25 cellular contexts compared by ENCODE assay signal in the genomic region with DNA sequence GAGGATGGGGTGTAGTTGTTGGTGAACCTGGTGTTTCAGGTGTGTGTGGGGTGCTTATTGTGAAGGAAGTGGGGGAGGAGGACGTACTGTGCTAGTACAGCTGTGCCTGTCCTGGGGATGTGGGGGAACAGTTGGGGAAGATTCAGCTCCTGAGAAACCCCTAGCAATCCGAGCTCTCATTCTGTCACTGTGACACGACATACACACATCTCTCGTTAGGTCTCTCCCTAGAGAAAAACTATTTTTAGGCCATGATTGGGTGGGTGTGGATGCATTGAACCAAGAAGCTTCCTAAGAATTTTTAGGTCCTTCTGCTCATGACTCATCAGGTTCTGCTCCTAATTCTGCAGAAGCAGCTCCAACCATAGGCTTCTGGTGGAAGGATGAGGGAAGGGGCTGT. TPM values are rescaled to one million over a fixed set of nuclear protein-coding genes. Genes with fewer than 3 reads are reported as not detected.
DNase-seq lines count a peak whose midpoint lies in the region; FAIRE-seq and TF ChIP-seq lines count a peak whose summit lies in the region.
"Had no signal": no experiment of that assay in that cellular context is flagged by ENCODE, and none has a peak within 500 bp of the region (broad histone marks: within the 10 kb centered on the region; RNA-seq: fewer than 3 reads in every experiment).

No MANE protein-coding gene starts in this region.

- no peaks in the 10 kb centered on the region; a peak in 1 of 22 replicates for H3K36me3 ChIP-seq in BLaER1 treated with 17β-estradiol and CSF1 and Interleukin-3, amounts not matched to agents 10 nM and 100 nM
- H3K36me3 ChIP-seq in bronchial epithelial cell (ENCODE audit: control insufficient read depth, insufficient read depth, low read length): no peaks in the 10 kb centered on the region
- no peaks in the 10 kb centered on the region for H3K36me3 ChIP-seq in brain microvascular endothelial cell (replicated peaks)
- H3K36me3 ChIP-seq: MG63 had no signal

- H3K4me2 ChIP-seq in BLaER1 treated with 17β-estradiol and CSF1 and Interleukin-3, amounts not matched to agents 10 nM and 100 nM: peak overlapping the region; percentile 30 to 67 (median 62)
- H3K4me2 ChIP-seq: PC-9, SK-N-SH had no signal

- H3K36me3 Mint-ChIP-seq in osteocyte (ENCODE audit: unreplicated experiment): no peaks in the 10 kb centered on the region
- H3K36me3 Mint-ChIP-seq: CD14-positive monocyte had no signal

- no peaks in the 10 kb centered on the region for H4K20me1 ChIP-seq in BLaER1 treated with 17β-estradiol and CSF1 and Interleukin-3, amounts not matched to agents 10 nM and 100 nM

- H3K27ac ChIP-seq in BLaER1 treated with 17β-estradiol and CSF1 and Interleukin-3, amounts not matched to agents 10 nM and 100 nM: no peak overlapping the region; a peak in 1 of 22 replicates
- no peak overlapping the region for H3K27ac ChIP-seq in brain microvascular endothelial cell
- H3K27ac ChIP-seq: HL-60, PC-9 had no signal

- H3K27me3 ChIP-seq in BLaER1 treated with 17β-estradiol and CSF1 and Interleukin-3, amounts not matched to agents 10 nM and 100 nM: no peaks in the 10 kb centered on the region
- peaks cover 2% of the 10 kb centered on the region for H3K27me3 ChIP-seq in bronchial epithelial cell (ENCODE audit: control insufficient read depth, insufficient read depth, low read length)
- no peaks in the 10 kb centered on the region for H3K27me3 ChIP-seq in brain microvascular endothelial cell (replicated peaks)
- H3K27me3 ChIP-seq: MG63 had no signal

- H3K27me3 Mint-ChIP-seq in osteocyte (ENCODE audit: unreplicated experiment): peaks cover 35% of the 10 kb centered on the region

- no peak overlapping the region for H3K9ac ChIP-seq in BLaER1 treated with 17β-estradiol and CSF1 and Interleukin-3, amounts not matched to agents 10 nM and 100 nM
- H3K9ac ChIP-seq: SK-N-SH had no signal

- FAIRE-seq in bronchial epithelial cell (lab: Jason Lieb, UNC): peak; percentile 55
- FAIRE-seq: D721Med, HepG2, K562 had no signal

- no peak for DNase-seq in bronchial epithelial cell (ENCODE audit: low read depth)
- peak; percentile 35 for DNase-seq in hepatic stellate cell (ENCODE audit: low spot score)
- DNase-seq in osteocyte (ENCODE audit: extremely low spot score, unreplicated experiment): peak; percentile 25
- no peak for DNase-seq in GM19240 (ENCODE audit: insufficient read length, low spot score)
- DNase-seq in DMS53 (lab: John Stamatoyannopoulos, UW): no peak
- no peak for DNase-seq in NCI-H128 (lab: John Stamatoyannopoulos, UW; ENCODE audit: unreplicated experiment)
- no peak for DNase-seq in brain microvascular endothelial cell
- DNase-seq: AML-193, HCEC 1CT, MG63, NCI-H1417 treated with DMSO at 0.1 percent for 48 hours, NCI-H187, NCI-H446, NCI-H526, PC-9, RPMI8226, SHP77 treated with DMSO at 0.1 percent for 48 hours, SK-N-SH had no signal

- in situ Hi-C loops in brain microvascular endothelial cell (cut with HindIII; ENCODE audit: low pct_ligation_motif_present, low sequenced_read_pairs): no loop called here

- peaks cover 15 to 23% (median 21%) of the 10 kb centered on the region in 10 experiments for H3K4me1 ChIP-seq in BLaER1 treated with 17β-estradiol and CSF1 and Interleukin-3, amounts not matched to agents 10 nM and 100 nM

- H3K4me1 Mint-ChIP-seq in osteocyte (ENCODE audit: unreplicated experiment): peaks cover 2% of the 10 kb centered on the region
- H3K4me1 Mint-ChIP-seq: CD14-positive monocyte had no signal

- TF ChIP-seq CTCF in bronchial epithelial cell (IDR thresholded peaks at IDR 0.05; ENCODE audit: insufficient read depth, low read length, severe bottlenecking) (no peak), osteocyte (IDR thresholded peaks at IDR 0.05) (no peak), brain microvascular endothelial cell (IDR thresholded peaks at IDR 0.05; ENCODE audit: low read depth, low read length, missing control alignments) (no peak)

- no peak overlapping the region for H3K27ac Mint-ChIP-seq in osteocyte (ENCODE audit: unreplicated experiment)
- H3K27ac Mint-ChIP-seq: GM23338 had no signal

- H3K4me3 Mint-ChIP-seq in osteocyte (ENCODE audit: unreplicated experiment): no peak overlapping the region
- H3K4me3 Mint-ChIP-seq: CD14-positive monocyte, GM23338 had no signal

- no peak overlapping the region for H3K4me3 ChIP-seq in BLaER1 treated with 17β-estradiol and CSF1 and Interleukin-3, amounts not matched to agents 10 nM and 100 nM
- no peak overlapping the region for H3K4me3 ChIP-seq in bronchial epithelial cell (ENCODE audit: low read depth, low read length)
- no peak overlapping the region for H3K4me3 ChIP-seq in brain microvascular endothelial cell (ENCODE audit: low read depth, low read length)
- H3K4me3 ChIP-seq: GM23338, K562, MG63, PC-9 had no signal

- H3K9me3 ChIP-seq in BLaER1 treated with 17β-estradiol and CSF1 and Interleukin-3, amounts not matched to agents 10 nM and 100 nM (replicated peaks in 1 of 11): peaks cover 0 to 8% (median 0%) of the 10 kb centered on the region in 11 experiments; a peak in 1 of 22 replicates
- H3K9me3 ChIP-seq: MG63, SK-N-SH had no signal

- H3K9me3 Mint-ChIP-seq in osteocyte (ENCODE audit: unreplicated experiment): no peaks in the 10 kb centered on the region

RNA-seq across cellular contexts. Expression of gene SLC30A4, which starts 54.3 kb away (rescaled TPM):
- total RNA-seq in bronchial epithelial cell (3.4 and 6.1 TPM in 2 replicates), osteocyte (14.8 and 15.4 TPM in 2 replicates)
- total RNA-seq: GM23338 had no signal

Comparison
In these comparisons a context has a peak if more than half of its experiments do, and no peak if none do; other contexts are left out.
1. DNase-seq: peak in hepatic stellate cell (single experiment) and osteocyte (single experiment); none in bronchial epithelial cell (single experiment), GM19240 (single experiment), DMS53 (single experiment), NCI-H128 (single experiment) and brain microvascular endothelial cell (single experiment).